16 cellular contexts compared by ENCODE assay signal in the genomic region with DNA sequence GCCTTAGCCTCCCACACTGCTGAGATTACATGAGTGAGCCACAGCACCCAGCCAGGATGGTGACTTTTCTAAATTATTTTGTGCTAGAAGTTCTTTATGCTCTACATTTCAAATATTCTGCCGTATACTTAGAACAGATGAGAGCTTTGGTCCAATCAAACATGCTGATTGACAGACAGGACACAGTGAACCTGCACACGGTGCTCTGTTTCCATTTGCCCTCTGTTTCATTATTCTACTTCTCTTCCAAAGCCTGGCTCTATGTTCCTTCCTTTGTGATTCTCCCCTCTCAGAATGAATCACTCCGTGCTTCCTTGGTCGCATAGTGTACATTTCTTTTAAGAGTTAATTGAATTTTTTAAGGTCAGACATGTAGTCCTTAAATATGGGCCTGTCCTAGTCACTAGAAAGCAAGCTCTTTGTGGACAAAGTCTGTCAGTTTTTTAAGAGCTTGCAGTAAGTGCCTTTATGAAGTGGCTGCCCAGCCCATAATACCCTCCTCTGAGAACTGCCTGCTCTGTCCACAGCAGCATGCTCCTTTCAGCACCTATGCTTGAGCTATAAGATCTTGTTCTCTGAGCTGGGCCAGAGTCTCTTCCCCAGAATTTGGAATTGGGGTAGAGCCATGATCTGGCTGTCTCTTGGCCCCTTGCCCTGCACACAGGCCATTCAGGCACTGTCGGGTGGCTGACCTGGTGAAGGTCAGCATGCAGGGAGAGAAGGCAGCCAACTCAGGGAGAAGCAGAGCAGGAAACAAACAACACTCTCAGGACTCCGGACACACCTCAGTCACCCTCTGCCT.
A peak's percentile ranks its signal among the peaks of the same experiment; 100 is the strongest.
DNase-seq lines count a peak whose midpoint lies in the region; ATAC-seq, FAIRE-seq and TF ChIP-seq lines count a peak whose summit lies in the region.
"Had no signal": no experiment of that assay in that cellular context is flagged by ENCODE, and none has a peak within 500 bp of the region (broad histone marks: within the 10 kb centered on the region; RNA-seq: fewer than 3 reads in every experiment).

No MANE protein-coding gene starts in this region.

- H3K27me3 ChIP-seq in ACC112 (ENCODE audit: insufficient read depth, low read length) = no peaks in the 10 kb centered on the region
- no peaks in the 10 kb centered on the region for H3K27me3 ChIP-seq in cardiac muscle cell
- H3K27me3 ChIP-seq: tibial artery had no signal

- H3K4me3 ChIP-seq in ACC112 (ENCODE audit: low read depth, low read length) = no peak overlapping the region
- no peak overlapping the region for H3K4me3 ChIP-seq in cardiac muscle cell
- no peak overlapping the region for H3K4me3 ChIP-seq in mucosa of descending colon
- H3K4me3 ChIP-seq: tibial artery had no signal

- intact Hi-C loops in mucosa of descending colon (cut with DNase I, micrococcal nuclease) = no loop called here

- DNase-seq in RCC 7860 (ENCODE audit: low spot score) = no peak
- DNase-seq in cardiac muscle cell (ENCODE audit: low read depth in 1 of 2, low spot score in 1 of 2) = peak; percentile 34 to 46
- no peak for DNase-seq in mucosa of descending colon
- DNase-seq in NCI-H2081 (lab: John Stamatoyannopoulos, UW) = no peak
- no peak for DNase-seq in activated CD4-positive, alpha-beta T cell treated with anti-CD3 and anti-CD28 coated beads for 1 hour
- no peak for DNase-seq in H54 (ENCODE audit: insufficient read length, low spot score)
- DNase-seq in GM10266 (ENCODE audit: extremely low spot score) = no peak
- DNase-seq: activated CD4-positive, alpha-beta T cell treated with anti-CD3 and anti-CD28 coated beads for 36 hours; activated T-cell treated with anti-CD3 and anti-CD28 coated beads, Interleukin-2, amount 50 U/mL, for 48 hours; amygdala; Caco-2; foreskin melanocyte; PC-3; tibial artery had no signal

- H2AFZ ChIP-seq in ACC112 (ENCODE audit: low read length, unreplicated experiment) = peak overlapping the region; percentile 39

- peak; percentile 80 for ATAC-seq in mucosa of descending colon
- ATAC-seq: activated CD4-positive, alpha-beta T cell treated with anti-CD3 and anti-CD28 coated beads for 36 hours; PC-3 had no signal

- H3K79me2 ChIP-seq in ACC112 (ENCODE audit: control insufficient read depth, insufficient read depth, low read length, unreplicated experiment) = no peaks in the 10 kb centered on the region

- H3K4me1 ChIP-seq in ACC112 (ENCODE audit: control insufficient read depth, insufficient read depth, low read length, unreplicated experiment) (peaks cover 42% of the 10 kb centered on the region), cardiac muscle cell (ENCODE audit: low read depth) (peaks cover 13% of the 10 kb centered on the region), mucosa of descending colon (ENCODE audit: low read depth) (peaks cover 6% of the 10 kb centered on the region)
- H3K4me1 ChIP-seq: Caco-2 had no signal

- FAIRE-seq in RCC 7860 (lab: Jason Lieb, UNC) (peak; percentile 2), H54 (lab: Jason Lieb, UNC) (no peak)
- FAIRE-seq: keratinocyte had no signal

- H3K36me3 ChIP-seq in ACC112 (ENCODE audit: insufficient read depth, low read length) (no peaks in the 10 kb centered on the region), cardiac muscle cell (no peaks in the 10 kb centered on the region), mucosa of descending colon (ENCODE audit: low read depth) (no peaks in the 10 kb centered on the region)
- H3K36me3 ChIP-seq: tibial artery had no signal

- no peak for TF ChIP-seq POLR2A in H54 (IDR thresholded peaks at IDR 0.05; ENCODE audit: low read depth, low read length)

- TF ChIP-seq CTCF in cardiac muscle cell (IDR thresholded peaks at IDR 0.05; ENCODE audit: low read depth, low read length) = no peak
- TF ChIP-seq CTCF in mucosa of descending colon (IDR thresholded peaks at IDR 0.05) = no peak
- TF ChIP-seq CTCF in GM10266 (IDR thresholded peaks at IDR 0.05; ENCODE audit: control insufficient read depth, insufficient read depth, low read depth, missing control alignments) = no peak

- H3K9me3 ChIP-seq in cardiac muscle cell (ENCODE audit: low read depth) = no peaks in the 10 kb centered on the region
- no peaks in the 10 kb centered on the region for H3K9me3 ChIP-seq in mucosa of descending colon
- H3K9me3 ChIP-seq: Caco-2 had no signal

- H3K27ac ChIP-seq in ACC112 (ENCODE audit: low read depth, low read length) (0 out of 2 replicates have a peak overlapping the region, but pooled peaks have one; percentile 10), cardiac muscle cell (no peak overlapping the region)

Comparison
In these comparisons a context has a peak if more than half of its experiments do, and no peak if none do; other contexts are left out.
1. DNase-seq: peak in cardiac muscle cell (2 of 2); none in RCC 7860 (single experiment), mucosa of descending colon (0 of 3), NCI-H2081 (0 of 2), activated CD4-positive, alpha-beta T cell treated with anti-CD3 and anti-CD28 coated beads for 1 hour (single experiment), H54 (single experiment) and GM10266 (single experiment).